ENCODE assay signal across 21 cellular contexts in genomic region chr22:20009582-20010306, GRCh38.
"Had no signal": no experiment of that assay in that cellular context is flagged by ENCODE, and none has a peak within 500 bp of the region (broad histone marks: within the 10 kb centered on the region; RNA-seq: fewer than 3 reads in every experiment).

No MANE protein-coding gene starts in this region.

- H3K27ac ChIP-seq: brain microvascular endothelial cell, gastrocnemius medialis, ovary, sigmoid colon, tibial artery, vagina, VCaP had no signal

- H3K4me3 ChIP-seq: gastrocnemius medialis, ovary, sigmoid colon, tibial artery, vagina had no signal

- H3K27me3 ChIP-seq: brain microvascular endothelial cell, gastrocnemius medialis, ovary, sigmoid colon, tibial artery, vagina had no signal

- H3K9me3 ChIP-seq: gastrocnemius medialis, ovary, sigmoid colon, tibial artery, vagina had no signal

- H3K36me3 ChIP-seq: brain microvascular endothelial cell, gastrocnemius medialis, ovary, sigmoid colon, tibial artery, vagina had no signal

- H3K4me1 ChIP-seq: vagina had no signal

- ATAC-seq: activated naive CD8-positive, alpha-beta T cell treated with anti-CD3 and anti-CD28 coated beads, Interleukin-2, amount 50 U/mL, for 24 hours; gastrocnemius medialis; left colon had no signal

- DNase-seq: activated CD4-positive, alpha-beta T cell treated with anti-CD3 and anti-CD28 coated beads, Interleukin-2, amount 50 U/mL, for 1 hour; activated CD4-positive, CD25-positive, alpha-beta regulatory T cell treated with anti-CD3 and anti-CD28 coated beads, Interleukin-2, amount 50 U/mL, for 72 hours; activated CD8-positive, alpha-beta memory T cell treated with anti-CD3 and anti-CD28 coated beads, Interleukin-2, amount 50 U/mL, for 4 hours; activated effector memory CD4-positive, alpha-beta T cell treated with Interleukin-2 at 50 U/mL for 16 hours; activated naive CD4-positive, alpha-beta T cell treated with anti-CD3 and anti-CD28 coated beads, Interleukin-2, amount 10 ng/mL, durations not matched to agents 7 days and 5 days; activated naive CD8-positive, alpha-beta T cell treated with anti-CD3 and anti-CD28 coated beads, Interleukin-2, amount 50 U/mL, for 24 hours; activated T-cell treated with anti-CD3 and anti-CD28 coated beads, Interleukin-2, amount 50 U/mL, for 48 hours; anterior cingulate cortex; brain microvascular endothelial cell; cortex of kidney; left colon; sigmoid colon; stimulated activated CD8-positive, alpha-beta memory T cell treated with anti-CD3 and anti-CD28 coated beads, Interleukin-4, amount 100 ng/mL, for 48 hours; stimulated activated naive CD4-positive, alpha-beta T cell treated with Interleukin-2 at 50 U/mL for 16 hours; SW 1271; T-helper 2 cell had no signal
